In genomic region chr17:76561332-76561731, GRCh38 we compare ENCODE assay signal across 10 cellular contexts. TPM values are rescaled to one million over a fixed set of nuclear protein-coding genes. Genes with fewer than 3 reads are reported as not detected.
A peak's percentile ranks its signal among the peaks of the same experiment; 100 is the strongest.
DNase-seq lines count a peak whose midpoint lies in the region; ATAC-seq and TF ChIP-seq lines count a peak whose summit lies in the region.
"Had no signal": no experiment of that assay in that cellular context is flagged by ENCODE, and none has a peak within 500 bp of the region (broad histone marks: within the 10 kb centered on the region; RNA-seq: fewer than 3 reads in every experiment).

No MANE protein-coding gene starts in this region.

- intact Hi-C loops in OCI-LY7 (cut with micrococcal nuclease; ENCODE audit: unreplicated experiment) = no loop called here
- intact Hi-C loops in head of caudate nucleus (cut with DNase I) = no loop called here

- POLR2A ChIA-PET in OCI-LY7 (lab: Charles Lee) = interaction anchor here (0.8 kb wide), 1 partner anchor 584 kb away, joined by 5 read pairs; no protein-coding TSS in a partner anchor

- CTCF ChIA-PET in OCI-LY7 (lab: Charles Lee; ENCODE audit: unreplicated experiment) = no interaction called here

- H4K20me1 ChIP-seq in OCI-LY7 (ENCODE audit: insufficient read depth, low read length) = peaks cover 45% of the 10 kb centered on the region

- no peak overlapping the region for H2AFZ ChIP-seq in OCI-LY7 (ENCODE audit: low read length)

- DNase-seq in ELR (ENCODE audit: low read depth) (peak; percentile 64), OCI-LY7 (ENCODE audit: low spot score) (peak; percentile 28), dermis blood vessel endothelial cell (peak; percentile 83), pulmonary artery endothelial cell (ENCODE audit: low read depth, low spot score) (peak; percentile 63), NAMALWA (ENCODE audit: low spot score) (no peak), head of caudate nucleus (no peak)
- DNase-seq in activated naive CD4-positive, alpha-beta T cell treated with Interleukin-2 at 50 U/mL for 16 hours = no peak
- DNase-seq: NCI-H774 had no signal

- H3K9me3 ChIP-seq in OCI-LY7 (ENCODE audit: low read length) = no peaks in the 10 kb centered on the region

- peaks cover 79% of the 10 kb centered on the region for H3K36me3 ChIP-seq in OCI-LY7 (ENCODE audit: insufficient read depth, low read length)

- ATAC-seq in HG02678 (IDR thresholded peaks at IDR 0.05; ENCODE audit: unreplicated experiment) = no peak

- peak overlapping the region; percentile 28 for H3K27ac ChIP-seq in OCI-LY7 (ENCODE audit: low read depth, low read length, poor library complexity, severe bottlenecking)

- H3K4me3 ChIP-seq in OCI-LY7 (ENCODE audit: low read depth, low read length, poor library complexity, severe bottlenecking) = peak overlapping the region; percentile 77
- H3K4me3 ChIP-seq: lung had no signal

- H3K79me2 ChIP-seq in OCI-LY7 (ENCODE audit: insufficient read depth, low read depth, low read length) = peaks cover 62% of the 10 kb centered on the region

- peaks cover 54% of the 10 kb centered on the region for H3K4me1 ChIP-seq in OCI-LY7 (ENCODE audit: insufficient read depth, low read length, poor library complexity, severe bottlenecking)

- H3K9me2 ChIP-seq in OCI-LY7 (ENCODE audit: insufficient read depth, low read length) = no peaks in the 10 kb centered on the region

- peak overlapping the region; percentile 84 for H3K4me2 ChIP-seq in OCI-LY7 (ENCODE audit: low read length)

- no TSS peak for BruUV-seq in OCI-LY7 (replicated peaks; lab: Mats Ljungman, UMichigan)

- TF ChIP-seq CTCF in OCI-LY7 (conservative IDR thresholded peaks at IDR 0.05; ENCODE audit: low read length) = no peak

RNA-seq across cellular contexts. Expression of gene PRCD, which starts 21.5 kb away (rescaled TPM):
- total RNA-seq in OCI-LY7 (2014; rRNA removed; shearing (Covaris generic)) = 5.7 and 6.3 TPM in 2 replicates
- total RNA-seq in OCI-LY7 (2022) (11.7 and 15.9 TPM in 2 replicates), dermis blood vessel endothelial cell (0.19 and 0.68 TPM in 2 replicates), pulmonary artery endothelial cell (0.20 and 0.35 TPM in 2 replicates)

RNA-seq across cellular contexts. Expression of gene CYGB, which starts 23.8 kb away (rescaled TPM):
- total RNA-seq in OCI-LY7 (2014; rRNA removed; shearing (Covaris generic)) = 0.33 and 0.57 TPM in 2 replicates
- total RNA-seq in OCI-LY7 (2022) = 0.22 and 0.44 TPM in 2 replicates
- total RNA-seq in dermis blood vessel endothelial cell = 1.6 and 4.4 TPM in 2 replicates
- total RNA-seq in pulmonary artery endothelial cell = 0.40 and 1.4 TPM in 2 replicates

RNA-seq across cellular contexts. Expression of gene ST6GALNAC2, which starts 24.3 kb away (rescaled TPM):
- total RNA-seq in OCI-LY7 (2014; rRNA removed; shearing (Covaris generic)) = not detected in 2 replicates
- total RNA-seq in OCI-LY7 (2022) (not detected in 2 replicates), dermis blood vessel endothelial cell (0.28 and 0.51 TPM in 2 replicates), pulmonary artery endothelial cell (0.66 and 1.7 TPM in 2 replicates)

Comparison
In these comparisons a context has a peak if more than half of its experiments do, and no peak if none do; other contexts are left out.
1. DNase-seq: peak in ELR (single experiment), OCI-LY7 (single experiment), dermis blood vessel endothelial cell (single experiment) and pulmonary artery endothelial cell (single experiment); none in NAMALWA (single experiment), head of caudate nucleus (0 of 42) and activated naive CD4-positive, alpha-beta T cell treated with Interleukin-2 at 50 U/mL for 16 hours (single experiment).